ENCODE assay signal across 35 cellular contexts in genomic region chr1:90711696-90712095, GRCh38. TPM values are rescaled to one million over a fixed set of nuclear protein-coding genes. Genes with fewer than 3 reads are reported as not detected.
"Had no signal": no experiment of that assay in that cellular context is flagged by ENCODE, and none has a peak within 500 bp of the region (broad histone marks: within the 10 kb centered on the region; RNA-seq: fewer than 3 reads in every experiment).

No MANE protein-coding gene starts in this region.

- H3K9me3 ChIP-seq: breast epithelium, esophagus squamous epithelium, heart right ventricle, left ventricle myocardium inferior, mucosa of descending colon, neutrophil, pancreas, prostate gland, sigmoid colon, thoracic aorta, uterus had no signal

- H3K27ac Mint-ChIP-seq: activated CD4-positive, alpha-beta memory T cell treated with anti-CD3 and anti-CD28 coated beads, Interleukin-2, amount 10 ng/mL, durations not matched to agents 7 days and 5 days; activated CD4-positive, alpha-beta T cell treated with anti-CD3 and anti-CD28 coated beads, Interleukin-2, amount 10 ng/mL, durations not matched to agents 7 days and 5 days; activated naive CD4-positive, alpha-beta T cell treated with anti-CD3 and anti-CD28 coated beads, Interleukin-2, amount 50 U/mL, for 24 hours; activated naive CD8-positive, alpha-beta T cell treated with anti-CD3 and anti-CD28 coated beads, Interleukin-2, amount 50 U/mL, for 24 hours; activated T-helper 2 cell treated with anti-CD3 and anti-CD28 coated beads, Interferon-gamma antibody, Interleukin-2, Interleukin-4, amounts not matched to agents 10 μg/mL and 5 μg/mL and 100 μg/mL, durations not matched to agents 14 hours and 24 hours and 36 hours; natural killer cell treated with Interleukin-12 subunit alpha and Interleukin-12 subunit beta and Interleukin-15 and Interleukin-18, amount 100 ng/mL, for 72 hours; stimulated activated effector memory CD8-positive, alpha-beta T cell treated with anti-CD3 and anti-CD28 coated beads, Interleukin-12 subunit alpha, Interleukin-12 subunit beta, amount 100 ng/mL, for 72 hours; stimulated activated naive CD8-positive, alpha-beta T cell treated with anti-CD3 and anti-CD28 coated beads, Interleukin-15, Interleukin-2, amounts not matched to agents 100 ng/mL and 50 ng/mL, for 24 hours had no signal

- H3K4me3 ChIP-seq: esophagus squamous epithelium, heart right ventricle, left ventricle myocardium inferior, mucosa of descending colon, pancreas, prostate gland, sigmoid colon, thoracic aorta, uterus had no signal

- H3K9me3 Mint-ChIP-seq: activated CD4-positive, alpha-beta memory T cell treated with anti-CD3 and anti-CD28 coated beads, Interleukin-2, amount 10 ng/mL, durations not matched to agents 7 days and 5 days; activated CD4-positive, alpha-beta T cell treated with anti-CD3 and anti-CD28 coated beads, Interleukin-2, amount 10 ng/mL, durations not matched to agents 7 days and 5 days; activated naive CD8-positive, alpha-beta T cell treated with anti-CD3 and anti-CD28 coated beads, Interleukin-2, amount 50 U/mL, for 24 hours; activated T-cell treated with anti-CD3 and anti-CD28 coated beads, Interleukin-2, amount 50 U/mL, for 4 hours; activated T-helper 2 cell treated with anti-CD3 and anti-CD28 coated beads, Interferon-gamma antibody, Interleukin-2, Interleukin-4, amounts not matched to agents 10 μg/mL and 5 μg/mL and 100 μg/mL, durations not matched to agents 14 hours and 24 hours and 36 hours; natural killer cell treated with Interleukin-12 subunit alpha and Interleukin-12 subunit beta and Interleukin-15 and Interleukin-18, amount 100 ng/mL, for 72 hours; stimulated activated effector memory CD8-positive, alpha-beta T cell treated with anti-CD3 and anti-CD28 coated beads, Interleukin-12 subunit alpha, Interleukin-12 subunit beta, amount 100 ng/mL, for 72 hours; stimulated activated naive CD8-positive, alpha-beta T cell treated with anti-CD3 and anti-CD28 coated beads, Interleukin-15, Interleukin-2, amounts not matched to agents 100 ng/mL and 50 ng/mL, for 24 hours had no signal

- H3K36me3 Mint-ChIP-seq: natural killer cell treated with Interleukin-12 subunit alpha and Interleukin-12 subunit beta and Interleukin-15 and Interleukin-18, amount 100 ng/mL, for 72 hours had no signal

- ATAC-seq: activated naive CD8-positive, alpha-beta T cell treated with anti-CD3 and anti-CD28 coated beads, Interleukin-2, amount 50 U/mL, for 24 hours; activated T-cell treated with anti-CD3 and anti-CD28 coated beads, Interleukin-2, amount 50 U/mL, for 4 hours; mucosa of descending colon; natural killer cell treated with Interleukin-12 subunit alpha and Interleukin-12 subunit beta and Interleukin-15 and Interleukin-18, amount 100 ng/mL, for 72 hours; pancreas; stimulated activated effector memory CD8-positive, alpha-beta T cell treated with anti-CD3 and anti-CD28 coated beads, Interleukin-12 subunit alpha, Interleukin-12 subunit beta, amount 100 ng/mL, for 72 hours had no signal

- H3K36me3 ChIP-seq: breast epithelium, esophagus squamous epithelium, heart right ventricle, left ventricle myocardium inferior, neutrophil, pancreas, prostate gland, sigmoid colon, thoracic aorta, uterus had no signal

- H3K27ac ChIP-seq: breast epithelium, epithelial cell of prostate, esophagus squamous epithelium, heart right ventricle, left ventricle myocardium inferior, neutrophil, pancreas, prostate gland, sigmoid colon, thoracic aorta, uterus had no signal

- H3K4me3 Mint-ChIP-seq: activated CD4-positive, alpha-beta memory T cell treated with anti-CD3 and anti-CD28 coated beads, Interleukin-2, amount 10 ng/mL, durations not matched to agents 7 days and 5 days; activated CD4-positive, alpha-beta T cell treated with anti-CD3 and anti-CD28 coated beads, Interleukin-2, amount 10 ng/mL, durations not matched to agents 7 days and 5 days; activated naive CD4-positive, alpha-beta T cell treated with anti-CD3 and anti-CD28 coated beads, Interleukin-2, amount 50 U/mL, for 24 hours; activated naive CD8-positive, alpha-beta T cell treated with anti-CD3 and anti-CD28 coated beads, Interleukin-2, amount 50 U/mL, for 24 hours; activated T-cell treated with anti-CD3 and anti-CD28 coated beads, Interleukin-2, amount 50 U/mL, for 4 hours; natural killer cell treated with Interleukin-12 subunit alpha and Interleukin-12 subunit beta and Interleukin-15 and Interleukin-18, amount 100 ng/mL, for 72 hours; stimulated activated effector memory CD8-positive, alpha-beta T cell treated with anti-CD3 and anti-CD28 coated beads, Interleukin-12 subunit alpha, Interleukin-12 subunit beta, amount 100 ng/mL, for 72 hours; stimulated activated naive CD8-positive, alpha-beta T cell treated with anti-CD3 and anti-CD28 coated beads, Interleukin-15, Interleukin-2, amounts not matched to agents 100 ng/mL and 50 ng/mL, for 24 hours had no signal

- DNase-seq: activated CD4-positive, alpha-beta memory T cell treated with anti-CD3 and anti-CD28 coated beads, Interleukin-2, amount 10 ng/mL, durations not matched to agents 7 days and 5 days; activated CD4-positive, alpha-beta T cell treated with anti-CD3 and anti-CD28 coated beads for 1 hour; activated CD4-positive, alpha-beta T cell treated with anti-CD3 and anti-CD28 coated beads, Interleukin-2, amount 10 ng/mL, durations not matched to agents 7 days and 5 days; activated naive CD8-positive, alpha-beta T cell treated with anti-CD3 and anti-CD28 coated beads, Interleukin-2, amount 50 U/mL, for 24 hours; activated T-cell treated with anti-CD3 and anti-CD28 coated beads, Interleukin-2, amount 50 U/mL, for 4 hours; amygdala; central memory CD4-positive, alpha-beta T cell; dermis blood vessel endothelial cell; effector CD8-positive, alpha-beta T cell; esophagus squamous epithelium; foreskin melanocyte; heart right ventricle; left ventricle myocardium inferior; mucosa of descending colon; pancreas; sigmoid colon; small intestine; stimulated activated CD4-positive, alpha-beta T cell treated with anti-CD3 and anti-CD28 coated beads, Interleukin-4, amount 100 ng/mL, for 24 hours; trophoblast cell; uterus had no signal

- H3K4me1 ChIP-seq: prostate gland had no signal

RNA-seq across cellular contexts. Expression of gene BARHL2, which starts 5.4 kb away (rescaled TPM):
- total RNA-seq: activated CD4-positive, alpha-beta memory T cell treated with anti-CD3 and anti-CD28 coated beads, Interleukin-2, amount 10 ng/mL, durations not matched to agents 7 days and 5 days; activated CD4-positive, alpha-beta T cell treated with anti-CD3 and anti-CD28 coated beads, Interleukin-2, amount 10 ng/mL, durations not matched to agents 7 days and 5 days; activated T-cell treated with anti-CD3 and anti-CD28 coated beads, Interleukin-2, amount 50 U/mL, for 4 hours; activated T-helper 2 cell treated with anti-CD3 and anti-CD28 coated beads, Interferon-gamma antibody, Interleukin-2, Interleukin-4, amounts not matched to agents 10 μg/mL and 5 μg/mL and 100 μg/mL, durations not matched to agents 14 hours and 24 hours and 36 hours; breast epithelium; dermis blood vessel endothelial cell; esophagus squamous epithelium; glomerular endothelial cell; left ventricle myocardium inferior; lung microvascular endothelial cell; mesenteric fat pad; mucosa of descending colon; myocyte; natural killer cell treated with Interleukin-12 subunit alpha and Interleukin-12 subunit beta and Interleukin-15 and Interleukin-18, amount 100 ng/mL, for 72 hours; pancreas; sigmoid colon; subcutaneous adipose tissue; thoracic aorta; uterus had no signal
- polyA plus RNA-seq: heart right ventricle, pancreas, sigmoid colon, small intestine had no signal
